ENCODE assay signal across 32 cellular contexts in genomic region chr3:113541519-113541918, GRCh38. TPM values are rescaled to one million over a fixed set of nuclear protein-coding genes. Genes with fewer than 3 reads are reported as not detected.
"Had no signal": no experiment of that assay in that cellular context is flagged by ENCODE, and none has a peak within 500 bp of the region (broad histone marks: within the 10 kb centered on the region; RNA-seq: fewer than 3 reads in every experiment).

No MANE protein-coding gene starts in this region.

- H3K4me3 Mint-ChIP-seq: activated CD8-positive, alpha-beta T cell treated with anti-CD3 and anti-CD28 coated beads for 36 hours; activated naive CD8-positive, alpha-beta T cell; activated T-cell treated with anti-CD3 and anti-CD28 coated beads, Interleukin-2, amount 50 U/mL, for 4 hours; activated T-helper 17 cell treated with anti-CD3 and anti-CD28 coated beads, Interleukin-2, amount 50 U/mL, for 72 hours; effector memory CD8-positive, alpha-beta T cell had no signal

- H3K4me3 ChIP-seq: esophagus muscularis mucosa, gastrocnemius medialis, heart left ventricle had no signal

- H3K9me3 ChIP-seq: gastrocnemius medialis had no signal

- DNase-seq: activated CD4-positive, alpha-beta T cell treated with anti-CD3 and anti-CD28 coated beads for 48 hours; activated CD4-positive, alpha-beta T cell treated with anti-CD3 and anti-CD28 coated beads, Interleukin-2, amount 50 U/mL, for 1 hour; activated CD4-positive, alpha-beta T cell treated with anti-CD3 and anti-CD28 coated beads, Interleukin-2, amount 50 U/mL, for 48 hours; activated CD4-positive, CD25-positive, alpha-beta regulatory T cell; activated CD4-positive, CD25-positive, alpha-beta regulatory T cell treated with anti-CD3 and anti-CD28 coated beads, Interleukin-2, amount 50 U/mL, for 72 hours; activated CD8-positive, alpha-beta memory T cell treated with anti-CD3 and anti-CD28 coated beads for 24 hours; activated CD8-positive, alpha-beta T cell treated with anti-CD3 and anti-CD28 coated beads for 36 hours; activated effector memory CD4-positive, alpha-beta T cell treated with Interleukin-2 at 50 U/mL for 16 hours; activated gamma-delta T cell treated with Interleukin-2 at 50 U/mL for 16 hours; activated naive CD4-positive, alpha-beta T cell treated with anti-CD3 and anti-CD28 coated beads, Interleukin-2, amount 50 U/mL, for 16 hours; activated naive CD4-positive, alpha-beta T cell treated with Interleukin-2 at 50 U/mL for 16 hours; activated T-cell treated with anti-CD3 and anti-CD28 coated beads, Interleukin-2, amount 50 U/mL, for 4 hours; amniotic stem cell; anterior cingulate cortex; brain microvascular endothelial cell; cortex of kidney; dermis blood vessel endothelial cell; effector CD4-positive, alpha-beta T cell; effector memory CD8-positive, alpha-beta T cell; erythroblast; foreskin keratinocyte; gastrocnemius medialis; glutamatergic neuron; heart left ventricle; T-helper 2 cell had no signal

- H3K4me1 ChIP-seq: esophagus muscularis mucosa, gastrocnemius medialis, heart left ventricle had no signal

- FAIRE-seq: astrocyte, bronchial epithelial cell, colon had no signal

- H3K36me3 ChIP-seq: brain microvascular endothelial cell, esophagus muscularis mucosa, gastrocnemius medialis, heart left ventricle had no signal

- H3K27me3 Mint-ChIP-seq: activated CD8-positive, alpha-beta T cell treated with anti-CD3 and anti-CD28 coated beads for 36 hours; activated naive CD8-positive, alpha-beta T cell; activated T-helper 17 cell treated with anti-CD3 and anti-CD28 coated beads, Interleukin-2, amount 50 U/mL, for 72 hours; effector memory CD8-positive, alpha-beta T cell had no signal

- H3K27ac ChIP-seq: brain microvascular endothelial cell, esophagus muscularis mucosa, foreskin keratinocyte, gastrocnemius medialis, heart left ventricle had no signal

- H3K9me3 Mint-ChIP-seq: activated T-cell treated with anti-CD3 and anti-CD28 coated beads, Interleukin-2, amount 50 U/mL, for 4 hours; activated T-helper 17 cell treated with anti-CD3 and anti-CD28 coated beads, Interleukin-2, amount 50 U/mL, for 72 hours; effector memory CD8-positive, alpha-beta T cell had no signal

- H3K27ac Mint-ChIP-seq: activated CD8-positive, alpha-beta T cell treated with anti-CD3 and anti-CD28 coated beads for 36 hours; activated naive CD8-positive, alpha-beta T cell; activated T-helper 17 cell treated with anti-CD3 and anti-CD28 coated beads, Interleukin-2, amount 50 U/mL, for 72 hours; effector memory CD8-positive, alpha-beta T cell had no signal

- ATAC-seq: activated CD8-positive, alpha-beta T cell treated with anti-CD3 and anti-CD28 coated beads for 36 hours; activated T-cell treated with anti-CD3 and anti-CD28 coated beads, Interleukin-2, amount 50 U/mL, for 4 hours; activated T-helper 17 cell treated with anti-CD3 and anti-CD28 coated beads, Interleukin-2, amount 50 U/mL, for 72 hours; effector memory CD8-positive, alpha-beta T cell; foreskin keratinocyte; gastrocnemius medialis; heart left ventricle had no signal

- H3K27me3 ChIP-seq: brain microvascular endothelial cell, foreskin keratinocyte, gastrocnemius medialis had no signal

RNA-seq across cellular contexts. Expression of gene SIDT1, which starts 9.2 kb away (rescaled TPM):
- total RNA-seq: astrocyte, chondrocyte, dermis blood vessel endothelial cell had no signal
